Comparison of ENCODE assay signal across 10 cellular contexts in the genomic region with DNA sequence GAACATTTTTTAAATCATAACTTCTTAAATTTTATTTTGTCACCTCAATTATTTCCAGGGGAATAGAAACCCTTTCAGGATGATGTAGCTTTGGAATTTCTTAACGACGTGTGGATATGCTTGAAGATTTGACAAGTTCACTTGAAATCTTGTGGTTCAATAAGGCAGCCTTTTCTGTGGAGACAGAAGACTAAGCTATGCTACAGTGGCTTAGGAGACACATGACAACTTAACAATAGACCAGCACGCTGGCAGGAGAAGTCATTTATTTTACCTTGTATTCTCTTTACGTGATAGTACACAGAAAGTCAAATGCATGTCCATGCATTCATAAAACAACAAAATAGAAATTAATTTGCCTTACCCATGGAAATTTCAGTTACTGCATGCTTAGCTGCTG.
"Had no signal": no experiment of that assay in that cellular context is flagged by ENCODE, and none has a peak within 500 bp of the region (broad histone marks: within the 10 kb centered on the region; RNA-seq: fewer than 3 reads in every experiment).

No MANE protein-coding gene starts in this region.

- H3K9me3 Mint-ChIP-seq: GM23338, H9 had no signal

- H2AFZ ChIP-seq: GM23248, GM23338 had no signal

- ATAC-seq: GM23338, HCT116 had no signal

- H3K9me3 ChIP-seq: HAP-1 had no signal

- H3K27ac Mint-ChIP-seq: GM23338, H9, HFFc6 had no signal

- H3K4me3 Mint-ChIP-seq: GM23338, H9, HFFc6 had no signal

- H3K9ac ChIP-seq: GM23248 had no signal

- H3K36me3 ChIP-seq: HAP-1 had no signal

- H3K4me1 ChIP-seq: HAP-1 had no signal

- DNase-seq: GM23248, GOT3, H7, H9, HCEC 1CT, HFFc6 had no signal

- H3K27ac ChIP-seq: GM23248 had no signal

- H3K4me3 ChIP-seq: GM23248, GM23338, HAP-1 had no signal

- FAIRE-seq: H54 had no signal

- H3K4me2 ChIP-seq: GM23338 had no signal
